ENCODE assay signal across 33 cellular contexts in genomic region chr14:35666429-35667043, GRCh38.
"Had no signal": no experiment of that assay in that cellular context is flagged by ENCODE, and none has a peak within 500 bp of the region (broad histone marks: within the 10 kb centered on the region; RNA-seq: fewer than 3 reads in every experiment).

No MANE protein-coding gene starts in this region.

- H3K9me3 Mint-ChIP-seq: activated B cell treated with CpG ODN at 0.5 μM for 24 hours; activated CD4-positive, alpha-beta memory T cell treated with anti-CD3 and anti-CD28 coated beads for 36 hours; activated CD4-positive, alpha-beta T cell treated with anti-CD3 and anti-CD28 coated beads, Interleukin-2, amount 10 ng/mL, durations not matched to agents 24 days and 14 days; activated CD8-positive, alpha-beta T cell treated with anti-CD3 and anti-CD28 coated beads for 36 hours; activated naive CD4-positive, alpha-beta T cell treated with anti-CD3 and anti-CD28 coated beads, Interleukin-2, amount 10 ng/mL, durations not matched to agents 7 days and 5 days; activated naive CD4-positive, alpha-beta T cell treated with anti-CD3 and anti-CD28 coated beads, Interleukin-2, amount 50 U/mL, for 24 hours; activated naive CD8-positive, alpha-beta T cell treated with anti-CD3 and anti-CD28 coated beads, Interleukin-2, amount 10 ng/mL, durations not matched to agents 7 days and 5 days; activated naive CD8-positive, alpha-beta T cell treated with anti-CD3 and anti-CD28 coated beads, Interleukin-2, amount 50 U/mL, for 24 hours; activated T-cell treated with anti-CD3 and anti-CD28 coated beads, Interleukin-2, amount 50 U/mL, for 4 hours; activated T-cell treated with anti-CD3 and anti-CD28 coated beads, Interleukin-2, amount 50 U/mL, for 72 hours; activated T-helper 1 cell treated with anti-CD3 and anti-CD28 coated beads, Interleukin-12 subunit alpha, Interleukin-12 subunit beta, Interleukin-2, Interleukin-4 antibody, amounts not matched to agents 30 ng/mL and 10 ng/mL and 1 ng/mL, durations not matched to agents 14 hours and 24 hours and 36 hours; activated T-helper 2 cell treated with anti-CD3 and anti-CD28 coated beads, Interferon-gamma antibody, Interleukin-2, Interleukin-4, amounts not matched to agents 10 μg/mL and 5 μg/mL and 100 μg/mL, durations not matched to agents 14 hours and 24 hours and 36 hours; brain; central memory CD8-positive, alpha-beta T cell; T-helper 1 cell treated with Interleukin-12 subunit alpha and Interleukin-12 subunit beta and Interleukin-4 antibody, amounts not matched to agents 30 μg/mL and 1 μg/mL, for 36 hours; T-helper 2 cell treated with Interferon-gamma antibody and Interleukin-4, amounts not matched to agents 5 μg/mL and 100 μg/mL, for 36 hours had no signal

- H3K27me3 Mint-ChIP-seq: activated B cell treated with CpG ODN at 0.5 μM for 24 hours; activated CD4-positive, alpha-beta memory T cell treated with anti-CD3 and anti-CD28 coated beads for 36 hours; activated CD4-positive, alpha-beta T cell treated with anti-CD3 and anti-CD28 coated beads, Interleukin-2, amount 10 ng/mL, durations not matched to agents 24 days and 14 days; activated CD8-positive, alpha-beta T cell treated with anti-CD3 and anti-CD28 coated beads for 36 hours; activated naive CD4-positive, alpha-beta T cell treated with anti-CD3 and anti-CD28 coated beads, Interleukin-2, amount 10 ng/mL, durations not matched to agents 7 days and 5 days; activated naive CD4-positive, alpha-beta T cell treated with anti-CD3 and anti-CD28 coated beads, Interleukin-2, amount 50 U/mL, for 24 hours; activated naive CD8-positive, alpha-beta T cell; activated naive CD8-positive, alpha-beta T cell treated with anti-CD3 and anti-CD28 coated beads, Interleukin-2, amount 10 ng/mL, durations not matched to agents 7 days and 5 days; activated naive CD8-positive, alpha-beta T cell treated with anti-CD3 and anti-CD28 coated beads, Interleukin-2, amount 50 U/mL, for 24 hours; brain; central memory CD8-positive, alpha-beta T cell had no signal

- DNase-seq: activated B cell treated with CpG ODN at 0.5 μM for 24 hours; activated CD4-positive, alpha-beta memory T cell treated with anti-CD3 and anti-CD28 coated beads for 36 hours; activated CD4-positive, alpha-beta T cell treated with anti-CD3 and anti-CD28 coated beads for 4 hours; activated CD4-positive, alpha-beta T cell treated with anti-CD3 and anti-CD28 coated beads, Interleukin-2, amount 10 ng/mL, durations not matched to agents 24 days and 14 days; activated CD4-positive, alpha-beta T cell treated with anti-CD3 and anti-CD28 coated beads, Interleukin-2, amount 50 U/mL, for 1 hour; activated CD4-positive, alpha-beta T cell treated with anti-CD3 and anti-CD28 coated beads, Interleukin-2, amount 50 U/mL, for 4 hours; activated CD4-positive, CD25-positive, alpha-beta regulatory T cell treated with anti-CD3 and anti-CD28 coated beads, Interleukin-2, amount 50 U/mL, for 72 hours; activated CD8-positive, alpha-beta memory T cell treated with anti-CD3 and anti-CD28 coated beads, Interleukin-2, amount 50 U/mL, for 4 hours; activated CD8-positive, alpha-beta T cell treated with anti-CD3 and anti-CD28 coated beads for 36 hours; activated effector memory CD4-positive, alpha-beta T cell treated with Interleukin-2 at 50 U/mL for 16 hours; activated gamma-delta T cell; activated naive CD4-positive, alpha-beta T cell treated with anti-CD3 and anti-CD28 coated beads, Interleukin-2, amount 10 ng/mL, durations not matched to agents 7 days and 5 days; activated naive CD8-positive, alpha-beta T cell treated with anti-CD3 and anti-CD28 coated beads, Interleukin-2, amount 10 ng/mL, durations not matched to agents 7 days and 5 days; activated naive CD8-positive, alpha-beta T cell treated with anti-CD3 and anti-CD28 coated beads, Interleukin-2, amount 50 U/mL, for 24 hours; activated T-cell treated with anti-CD3 and anti-CD28 coated beads for 4 hours; activated T-cell treated with anti-CD3 and anti-CD28 coated beads, Interleukin-2, amount 50 U/mL, for 1 hour; activated T-cell treated with anti-CD3 and anti-CD28 coated beads, Interleukin-2, amount 50 U/mL, for 4 hours; activated T-cell treated with anti-CD3 and anti-CD28 coated beads, Interleukin-2, amount 50 U/mL, for 72 hours; amygdala; anterior cingulate cortex; caudate nucleus; cerebellar nuclear complex; T-helper 1 cell; T-helper 2 cell; T-helper 9 cell had no signal

- H3K27ac Mint-ChIP-seq: activated B cell treated with CpG ODN at 0.5 μM for 24 hours; activated CD4-positive, alpha-beta memory T cell treated with anti-CD3 and anti-CD28 coated beads for 36 hours; activated CD4-positive, alpha-beta T cell treated with anti-CD3 and anti-CD28 coated beads, Interleukin-2, amount 10 ng/mL, durations not matched to agents 24 days and 14 days; activated CD8-positive, alpha-beta T cell treated with anti-CD3 and anti-CD28 coated beads for 36 hours; activated naive CD4-positive, alpha-beta T cell treated with anti-CD3 and anti-CD28 coated beads, Interleukin-2, amount 10 ng/mL, durations not matched to agents 7 days and 5 days; activated naive CD4-positive, alpha-beta T cell treated with anti-CD3 and anti-CD28 coated beads, Interleukin-2, amount 50 U/mL, for 24 hours; activated naive CD8-positive, alpha-beta T cell; activated naive CD8-positive, alpha-beta T cell treated with anti-CD3 and anti-CD28 coated beads, Interleukin-2, amount 10 ng/mL, durations not matched to agents 7 days and 5 days; activated naive CD8-positive, alpha-beta T cell treated with anti-CD3 and anti-CD28 coated beads, Interleukin-2, amount 50 U/mL, for 24 hours; activated T-helper 1 cell treated with anti-CD3 and anti-CD28 coated beads, Interleukin-12 subunit alpha, Interleukin-12 subunit beta, Interleukin-2, Interleukin-4 antibody, amounts not matched to agents 30 ng/mL and 10 ng/mL and 1 ng/mL, durations not matched to agents 14 hours and 24 hours and 36 hours; activated T-helper 2 cell treated with anti-CD3 and anti-CD28 coated beads, Interferon-gamma antibody, Interleukin-2, Interleukin-4, amounts not matched to agents 10 μg/mL and 5 μg/mL and 100 μg/mL, durations not matched to agents 14 hours and 24 hours and 36 hours; brain; T-helper 1 cell treated with Interleukin-12 subunit alpha and Interleukin-12 subunit beta and Interleukin-4 antibody, amounts not matched to agents 30 μg/mL and 1 μg/mL, for 36 hours; T-helper 2 cell treated with Interferon-gamma antibody and Interleukin-4, amounts not matched to agents 5 μg/mL and 100 μg/mL, for 36 hours had no signal

- ATAC-seq: activated CD8-positive, alpha-beta T cell treated with anti-CD3 and anti-CD28 coated beads for 36 hours; activated naive CD8-positive, alpha-beta T cell treated with anti-CD3 and anti-CD28 coated beads, Interleukin-2, amount 50 U/mL, for 24 hours; activated T-cell treated with anti-CD3 and anti-CD28 coated beads, Interleukin-2, amount 50 U/mL, for 4 hours had no signal

- H3K4me3 Mint-ChIP-seq: activated B cell treated with CpG ODN at 0.5 μM for 24 hours; activated CD4-positive, alpha-beta memory T cell treated with anti-CD3 and anti-CD28 coated beads for 36 hours; activated CD4-positive, alpha-beta T cell treated with anti-CD3 and anti-CD28 coated beads, Interleukin-2, amount 10 ng/mL, durations not matched to agents 24 days and 14 days; activated CD8-positive, alpha-beta T cell treated with anti-CD3 and anti-CD28 coated beads for 36 hours; activated naive CD4-positive, alpha-beta T cell treated with anti-CD3 and anti-CD28 coated beads, Interleukin-2, amount 10 ng/mL, durations not matched to agents 7 days and 5 days; activated naive CD4-positive, alpha-beta T cell treated with anti-CD3 and anti-CD28 coated beads, Interleukin-2, amount 50 U/mL, for 24 hours; activated naive CD8-positive, alpha-beta T cell; activated naive CD8-positive, alpha-beta T cell treated with anti-CD3 and anti-CD28 coated beads, Interleukin-2, amount 10 ng/mL, durations not matched to agents 7 days and 5 days; activated naive CD8-positive, alpha-beta T cell treated with anti-CD3 and anti-CD28 coated beads, Interleukin-2, amount 50 U/mL, for 24 hours; activated T-cell treated with anti-CD3 and anti-CD28 coated beads, Interleukin-2, amount 50 U/mL, for 4 hours; activated T-cell treated with anti-CD3 and anti-CD28 coated beads, Interleukin-2, amount 50 U/mL, for 72 hours; activated T-helper 1 cell treated with anti-CD3 and anti-CD28 coated beads, Interleukin-12 subunit alpha, Interleukin-12 subunit beta, Interleukin-2, Interleukin-4 antibody, amounts not matched to agents 30 ng/mL and 10 ng/mL and 1 ng/mL, durations not matched to agents 14 hours and 24 hours and 36 hours; brain; central memory CD8-positive, alpha-beta T cell; T-helper 1 cell treated with Interleukin-12 subunit alpha and Interleukin-12 subunit beta and Interleukin-4 antibody, amounts not matched to agents 30 μg/mL and 1 μg/mL, for 36 hours; T-helper 2 cell treated with Interferon-gamma antibody and Interleukin-4, amounts not matched to agents 5 μg/mL and 100 μg/mL, for 36 hours had no signal

- H3K4me1 Mint-ChIP-seq: activated B cell treated with CpG ODN at 0.5 μM for 24 hours; activated CD4-positive, alpha-beta T cell treated with anti-CD3 and anti-CD28 coated beads, Interleukin-2, amount 10 ng/mL, durations not matched to agents 24 days and 14 days; activated naive CD4-positive, alpha-beta T cell treated with anti-CD3 and anti-CD28 coated beads, Interleukin-2, amount 10 ng/mL, durations not matched to agents 7 days and 5 days; activated naive CD4-positive, alpha-beta T cell treated with anti-CD3 and anti-CD28 coated beads, Interleukin-2, amount 50 U/mL, for 24 hours; activated naive CD8-positive, alpha-beta T cell treated with anti-CD3 and anti-CD28 coated beads, Interleukin-2, amount 10 ng/mL, durations not matched to agents 7 days and 5 days; activated naive CD8-positive, alpha-beta T cell treated with anti-CD3 and anti-CD28 coated beads, Interleukin-2, amount 50 U/mL, for 24 hours; brain; central memory CD8-positive, alpha-beta T cell had no signal
